In genomic region chr1:64828829-64829228, GRCh38 we compare ENCODE assay signal across 13 cellular contexts.
DNase-seq lines count a peak whose midpoint lies in the region; ATAC-seq and TF ChIP-seq lines count a peak whose summit lies in the region.
"Had no signal": no experiment of that assay in that cellular context is flagged by ENCODE, and none has a peak within 500 bp of the region (broad histone marks: within the 10 kb centered on the region; RNA-seq: fewer than 3 reads in every experiment).

No MANE protein-coding gene starts in this region.

- no peaks in the 10 kb centered on the region for H3K9me3 ChIP-seq in CD4-positive, alpha-beta T cell (ENCODE audit: control insufficient read depth, low read length)
- no peaks in the 10 kb centered on the region for H3K9me3 ChIP-seq in effector memory CD4-positive, alpha-beta T cell (ENCODE audit: control insufficient read depth, low read length)
- H3K9me3 ChIP-seq: BLaER1, left lung had no signal

- POLR2A ChIA-PET in CD4-positive, alpha-beta T cell (lab: Charles Lee): interaction anchor here (0.7 to 1.5 kb wide), 3 partner anchors 22 to 133 kb away, joined by 3 to 5 read pairs (median 3); no protein-coding TSS in a partner anchor

- peaks cover 46% of the 10 kb centered on the region for H3K4me1 Mint-ChIP-seq in CD4-positive, alpha-beta T cell (ENCODE audit: low read depth)
- H3K4me1 Mint-ChIP-seq in T-helper 2 cell treated with Interferon-gamma antibody and Interleukin-4, amounts not matched to agents 5 μg/mL and 100 μg/mL, for 36 hours (ENCODE audit: low read depth): peaks cover 22% of the 10 kb centered on the region

- H3K4me3 ChIP-seq in effector memory CD4-positive, alpha-beta T cell (ENCODE audit: insufficient read depth, low read depth, low read length, poor library complexity, severe bottlenecking): no peak overlapping the region
- H3K4me3 ChIP-seq: BLaER1, left lung had no signal

- intact Hi-C loops in CD4-positive, alpha-beta T cell (cut with DNase I, micrococcal nuclease): no loop called here

- CTCF ChIA-PET in CD4-positive, alpha-beta T cell (lab: Charles Lee): no interaction called here

- no peak for DNase-seq in CD4-positive, alpha-beta T cell
- no peak for DNase-seq in T-helper 2 cell treated with Interferon-gamma antibody and Interleukin-4, amounts not matched to agents 5 μg/mL and 100 μg/mL, for 36 hours (ENCODE audit: low spot score)
- DNase-seq in lung microvascular endothelial cell (ENCODE audit: low read depth in 2 of 2) (peak; percentile 29 to 47), cortex of kidney (lab: John Stamatoyannopoulos, UW) (no peak), G401 (ENCODE audit: low spot score) (no peak)
- DNase-seq in effector memory CD4-positive, alpha-beta T cell: no peak
- DNase-seq: left lung, NCI-H1694 treated with DMSO at 0.1 percent for 48 hours, NCI-H526, Right ventricle myocardium superior had no signal

- H3K9me3 Mint-ChIP-seq in CD4-positive, alpha-beta T cell: no peaks in the 10 kb centered on the region
- H3K9me3 Mint-ChIP-seq in T-helper 2 cell treated with Interferon-gamma antibody and Interleukin-4, amounts not matched to agents 5 μg/mL and 100 μg/mL, for 36 hours: no peaks in the 10 kb centered on the region

- H3K36me3 ChIP-seq in effector memory CD4-positive, alpha-beta T cell (ENCODE audit: control insufficient read depth, insufficient read depth, low read length): peaks cover 22% of the 10 kb centered on the region

- peaks cover 23% of the 10 kb centered on the region for H3K36me3 Mint-ChIP-seq in CD4-positive, alpha-beta T cell (ENCODE audit: low read depth)
- peaks cover 13% of the 10 kb centered on the region for H3K36me3 Mint-ChIP-seq in T-helper 2 cell treated with Interferon-gamma antibody and Interleukin-4, amounts not matched to agents 5 μg/mL and 100 μg/mL, for 36 hours (ENCODE audit: low read depth)

- H3K27ac Mint-ChIP-seq in CD4-positive, alpha-beta T cell: peak overlapping the region; percentile 67
- H3K27ac Mint-ChIP-seq in T-helper 2 cell treated with Interferon-gamma antibody and Interleukin-4, amounts not matched to agents 5 μg/mL and 100 μg/mL, for 36 hours: peak overlapping the region; percentile 39

- no peak overlapping the region for H3K27ac ChIP-seq in CD4-positive, alpha-beta T cell (ENCODE audit: low read depth, low read length)
- no peak overlapping the region for H3K27ac ChIP-seq in effector memory CD4-positive, alpha-beta T cell (ENCODE audit: insufficient read depth, low read length, poor library complexity, severe bottlenecking)
- H3K27ac ChIP-seq: BLaER1, left lung had no signal

- in situ Hi-C loops in G401 (cut with HindIII; ENCODE audit: low sequenced_read_pairs): no loop called here

- no peak for TF ChIP-seq CTCF in CD4-positive, alpha-beta T cell (IDR thresholded peaks at IDR 0.05)

- peaks cover 13% of the 10 kb centered on the region for H3K4me1 ChIP-seq in effector memory CD4-positive, alpha-beta T cell (ENCODE audit: control insufficient read depth, insufficient read depth, low read length, poor library complexity, severe bottlenecking)
- H3K4me1 ChIP-seq: left lung had no signal

- no peaks in the 10 kb centered on the region for H3K27me3 Mint-ChIP-seq in CD4-positive, alpha-beta T cell
- peaks cover 2% of the 10 kb centered on the region for H3K27me3 Mint-ChIP-seq in T-helper 2 cell treated with Interferon-gamma antibody and Interleukin-4, amounts not matched to agents 5 μg/mL and 100 μg/mL, for 36 hours (ENCODE audit: low read depth)

- peak overlapping the region; percentile 55 for H3K4me3 Mint-ChIP-seq in CD4-positive, alpha-beta T cell
- H3K4me3 Mint-ChIP-seq in T-helper 2 cell treated with Interferon-gamma antibody and Interleukin-4, amounts not matched to agents 5 μg/mL and 100 μg/mL, for 36 hours: peak overlapping the region; percentile 10

- ATAC-seq in CD4-positive, alpha-beta T cell (ENCODE audit: poor library complexity): peak; percentile 19
- ATAC-seq in GM18502 (IDR thresholded peaks at IDR 0.05; ENCODE audit: poor library complexity, unreplicated experiment): peak; percentile 61
- ATAC-seq in HG02798 (IDR thresholded peaks at IDR 0.05; ENCODE audit: poor library complexity, unreplicated experiment): no peak
- ATAC-seq: left lung had no signal

- no peaks in the 10 kb centered on the region for H3K27me3 ChIP-seq in CD4-positive, alpha-beta T cell (ENCODE audit: control insufficient read depth, insufficient read depth, low read length)
- H3K27me3 ChIP-seq in effector memory CD4-positive, alpha-beta T cell (replicated peaks; ENCODE audit: control insufficient read depth, insufficient read depth, low read length, poor library complexity, severe bottlenecking): no peaks in the 10 kb centered on the region
- H3K27me3 ChIP-seq: BLaER1, left lung had no signal

Comparison
In these comparisons a context has a peak if more than half of its experiments do, and no peak if none do; other contexts are left out.
1. DNase-seq: peak in lung microvascular endothelial cell (2 of 2); none in CD4-positive, alpha-beta T cell (0 of 10), T-helper 2 cell treated with Interferon-gamma antibody and Interleukin-4, amounts not matched to agents 5 μg/mL and 100 μg/mL, for 36 hours (single experiment), cortex of kidney (single experiment), G401 (single experiment) and effector memory CD4-positive, alpha-beta T cell (0 of 3).